Comparison of ENCODE assay signal across 14 cellular contexts in genomic region chr11:125071408-125071807, GRCh38. TPM values are rescaled to one million over a fixed set of nuclear protein-coding genes. Genes with fewer than 3 reads are reported as not detected.
DNase-seq lines count a peak whose midpoint lies in the region; ATAC-seq and TF ChIP-seq lines count a peak whose summit lies in the region.
"Had no signal": no experiment of that assay in that cellular context is flagged by ENCODE, and none has a peak within 500 bp of the region (broad histone marks: within the 10 kb centered on the region; RNA-seq: fewer than 3 reads in every experiment).

No MANE protein-coding gene starts in this region.

- H4K20me1 ChIP-seq in BLaER1 treated with 17β-estradiol and CSF1 and Interleukin-3, amounts not matched to agents 10 nM and 100 nM = no peaks in the 10 kb centered on the region

- no peaks in the 10 kb centered on the region for H3K9me3 Mint-ChIP-seq in effector memory CD8-positive, alpha-beta T cell
- H3K9me3 Mint-ChIP-seq: naive thymus-derived CD8-positive, alpha-beta T cell had no signal

- in situ Hi-C loops in KBM-7 (cut with MboI; ENCODE audit: low pct_unique_long_range_greater_than_20kb, low sequenced_read_pairs) = no loop called here

- H3K27me3 ChIP-seq in BLaER1 treated with 17β-estradiol and CSF1 and Interleukin-3, amounts not matched to agents 10 nM and 100 nM = no peaks in the 10 kb centered on the region
- H3K27me3 ChIP-seq: foreskin keratinocyte, SJCRH30, thyroid gland had no signal

- peaks cover 61 to 99% (median 80%) of the 10 kb centered on the region in 10 experiments for H3K4me1 ChIP-seq in BLaER1 treated with 17β-estradiol and CSF1 and Interleukin-3, amounts not matched to agents 10 nM and 100 nM
- peaks cover 4% of the 10 kb centered on the region for H3K4me1 ChIP-seq in mucosa of descending colon (ENCODE audit: low read depth)
- H3K4me1 ChIP-seq: thyroid gland had no signal

- peak overlapping the region; percentile 86 to 98 (median 95) for H3K27ac ChIP-seq in BLaER1 treated with 17β-estradiol and CSF1 and Interleukin-3, amounts not matched to agents 10 nM and 100 nM
- H3K27ac ChIP-seq: foreskin keratinocyte, SJCRH30, thyroid gland had no signal

- TF ChIP-seq CTCF in mucosa of descending colon (IDR thresholded peaks at IDR 0.05) = no peak

- intact Hi-C loops in posterior vena cava (cut with DNase I) (no loop called here), mucosa of descending colon (cut with DNase I, micrococcal nuclease) (no loop called here)

- peaks cover 0 to 23% (median 0%) of the 10 kb centered on the region in 11 experiments; a peak in 5 of 22 replicates for H3K36me3 ChIP-seq in BLaER1 treated with 17β-estradiol and CSF1 and Interleukin-3, amounts not matched to agents 10 nM and 100 nM
- no peaks in the 10 kb centered on the region for H3K36me3 ChIP-seq in mucosa of descending colon (ENCODE audit: low read depth)
- H3K36me3 ChIP-seq: SJCRH30, thyroid gland had no signal

- peaks cover 16 to 61% of the 10 kb centered on the region in 2 donors for H3K27me3 Mint-ChIP-seq in effector memory CD8-positive, alpha-beta T cell

- no peaks in the 10 kb centered on the region for H3K9me3 ChIP-seq in BLaER1 treated with 17β-estradiol and CSF1 and Interleukin-3, amounts not matched to agents 10 nM and 100 nM (replicated peaks in 1 of 11)
- H3K9me3 ChIP-seq in mucosa of descending colon = no peaks in the 10 kb centered on the region
- H3K9me3 ChIP-seq: SJCRH30, thyroid gland had no signal

- H3K4me2 ChIP-seq in BLaER1 treated with 17β-estradiol and CSF1 and Interleukin-3, amounts not matched to agents 10 nM and 100 nM = peak overlapping the region; percentile 76 to 95 (median 83)

- H3K4me1 Mint-ChIP-seq in effector memory CD8-positive, alpha-beta T cell (ENCODE audit: low read depth in 2 of 2) = peaks cover 3 to 20% of the 10 kb centered on the region in 2 donors

- no peak for ATAC-seq in effector memory CD8-positive, alpha-beta T cell (replicated peaks)
- ATAC-seq in mucosa of descending colon = no peak
- ATAC-seq: naive thymus-derived CD8-positive, alpha-beta T cell had no signal

- peak overlapping the region; percentile 32 to 80 for H3K27ac Mint-ChIP-seq in effector memory CD8-positive, alpha-beta T cell

- no peak overlapping the region for H3K4me3 Mint-ChIP-seq in effector memory CD8-positive, alpha-beta T cell
- H3K4me3 Mint-ChIP-seq: naive thymus-derived CD8-positive, alpha-beta T cell had no signal

- H3K36me3 Mint-ChIP-seq in effector memory CD8-positive, alpha-beta T cell (ENCODE audit: insufficient read depth) = no peaks in the 10 kb centered on the region
- H3K36me3 Mint-ChIP-seq: naive thymus-derived CD8-positive, alpha-beta T cell had no signal

- DNase-seq in KBM-7 = peak; percentile 14
- no peak for DNase-seq in effector memory CD8-positive, alpha-beta T cell
- peak; percentile 80 for DNase-seq in myocyte (ENCODE audit: low read depth)
- no peak for DNase-seq in posterior vena cava (ENCODE audit: low spot score)
- no peak for DNase-seq in H4 (ENCODE audit: low spot score)
- no peak for DNase-seq in NCI-H1694 treated with DMSO at 0.1 percent for 48 hours (lab: John Stamatoyannopoulos, UW)
- no peak for DNase-seq in mucosa of descending colon
- DNase-seq: COR-L47, NCI-H1105 treated with DMSO at 0.1 percent for 48 hours had no signal

- peak overlapping the region; percentile 67 to 83 (median 79) for H3K9ac ChIP-seq in BLaER1 treated with 17β-estradiol and CSF1 and Interleukin-3, amounts not matched to agents 10 nM and 100 nM

- peak overlapping the region in 2 of 10 experiments; percentile 12 to 15; a peak in 3 of 20 replicates for H3K4me3 ChIP-seq in BLaER1 treated with 17β-estradiol and CSF1 and Interleukin-3, amounts not matched to agents 10 nM and 100 nM
- H3K4me3 ChIP-seq in mucosa of descending colon = no peak overlapping the region
- H3K4me3 ChIP-seq: SJCRH30, thyroid gland had no signal

RNA-seq across cellular contexts. Expression of gene SLC37A2, which starts 8.3 kb away (rescaled TPM):
- total RNA-seq in myocyte = 0.99 and 1.0 TPM in 2 replicates
- polyA plus RNA-seq in myocyte (2012) = 0.29 TPM
- total RNA-seq in posterior vena cava = 10 to 100 TPM in 1 of 2 donors, 1 to 10 TPM in 1; 6.6 to 10.5 TPM
- 0.80 and 0.95 TPM in 2 replicates for total RNA-seq in H4 (2014; rRNA removed; shearing (Covaris generic))
- total RNA-seq in mucosa of descending colon = 10 to 100 TPM in 1 of 3 donors, 1 to 10 TPM in 2; 4.3 to 10.5 (median 6.2) TPM

RNA-seq across cellular contexts. Expression of gene TMEM218, which starts 40.0 kb away (rescaled TPM):
- total RNA-seq in myocyte (24.4 and 30.8 TPM in 2 replicates), posterior vena cava (10 to 100 TPM; 12.5 to 15.7 TPM), mucosa of descending colon (10 to 100 TPM; 12.5 to 16.9 (median 16.1) TPM)
- 23.0 TPM for polyA plus RNA-seq in myocyte (2012)
- 34.3 and 38.1 TPM in 2 replicates for total RNA-seq in H4 (2014; rRNA removed; shearing (Covaris generic))

Comparison
In these comparisons a context has a peak if more than half of its experiments do, and no peak if none do; other contexts are left out.
1. DNase-seq: peak in KBM-7 (single experiment) and myocyte (single experiment); none in effector memory CD8-positive, alpha-beta T cell (0 of 3), posterior vena cava (single experiment), H4 (single experiment), NCI-H1694 treated with DMSO at 0.1 percent for 48 hours (single experiment) and mucosa of descending colon (0 of 3).